ENCODE assay signal across 23 cellular contexts in genomic region chr1:218123968-218124367, GRCh38.
"Had no signal": no experiment of that assay in that cellular context is flagged by ENCODE, and none has a peak within 500 bp of the region (broad histone marks: within the 10 kb centered on the region; RNA-seq: fewer than 3 reads in every experiment).

No MANE protein-coding gene starts in this region.

- H3K27ac Mint-ChIP-seq: nephron progenitor cell; progenitor cell of endocrine pancreas; stimulated activated naive CD8-positive, alpha-beta T cell treated with anti-CD3 and anti-CD28 coated beads, Interleukin-15, amount 100 ng/mL, for 72 hours; T-helper 1 cell treated with Interleukin-12 subunit alpha and Interleukin-12 subunit beta and Interleukin-4 antibody, amounts not matched to agents 30 μg/mL and 1 μg/mL, for 36 hours had no signal

- H3K9me3 Mint-ChIP-seq: nephron progenitor cell; stimulated activated naive CD8-positive, alpha-beta T cell treated with anti-CD3 and anti-CD28 coated beads, Interleukin-15, amount 100 ng/mL, for 72 hours; T-helper 1 cell treated with Interleukin-12 subunit alpha and Interleukin-12 subunit beta and Interleukin-4 antibody, amounts not matched to agents 30 μg/mL and 1 μg/mL, for 36 hours had no signal

- H3K9me3 ChIP-seq: ascending aorta, breast epithelium, gastrocnemius medialis, heart right ventricle, left lung, suprapubic skin, transverse colon, uterus had no signal

- H3K27me3 ChIP-seq: ascending aorta, breast epithelium, gastrocnemius medialis, heart right ventricle, left lung, suprapubic skin, transverse colon, uterus had no signal

- H3K4me1 Mint-ChIP-seq: nephron progenitor cell; stimulated activated naive CD8-positive, alpha-beta T cell treated with anti-CD3 and anti-CD28 coated beads, Interleukin-15, amount 100 ng/mL, for 72 hours had no signal

- H3K27me3 Mint-ChIP-seq: progenitor cell of endocrine pancreas; stimulated activated naive CD8-positive, alpha-beta T cell treated with anti-CD3 and anti-CD28 coated beads, Interleukin-15, amount 100 ng/mL, for 72 hours had no signal

- H3K27ac ChIP-seq: ascending aorta, breast epithelium, gastrocnemius medialis, heart right ventricle, left lung, suprapubic skin, transverse colon, uterus had no signal

- H3K4me1 ChIP-seq: ascending aorta, breast epithelium, gastrocnemius medialis, heart right ventricle, left lung, suprapubic skin, transverse colon, uterus had no signal

- H3K4me3 Mint-ChIP-seq: nephron progenitor cell; stimulated activated naive CD8-positive, alpha-beta T cell treated with anti-CD3 and anti-CD28 coated beads, Interleukin-15, amount 100 ng/mL, for 72 hours; T-helper 1 cell treated with Interleukin-12 subunit alpha and Interleukin-12 subunit beta and Interleukin-4 antibody, amounts not matched to agents 30 μg/mL and 1 μg/mL, for 36 hours had no signal

- H3K36me3 ChIP-seq: ascending aorta, gastrocnemius medialis, heart right ventricle, left lung, suprapubic skin, transverse colon, uterus had no signal

- DNase-seq: activated CD4-positive, alpha-beta T cell treated with anti-CD3 and anti-CD28 coated beads, Interleukin-2, amount 50 U/mL, for 1 hour; activated CD4-positive, CD25-positive, alpha-beta regulatory T cell treated with anti-CD3 and anti-CD28 coated beads, Interleukin-2, amount 50 U/mL, for 72 hours; activated CD8-positive, alpha-beta memory T cell treated with anti-CD3 and anti-CD28 coated beads for 24 hours; activated CD8-positive, alpha-beta memory T cell treated with anti-CD3 and anti-CD28 coated beads, Interleukin-2, amount 50 U/mL, for 48 hours; activated effector memory CD4-positive, alpha-beta T cell treated with Interleukin-2 at 50 U/mL for 16 hours; activated naive CD4-positive, alpha-beta T cell treated with anti-CD3 and anti-CD28 coated beads, Interleukin-2, amount 50 U/mL, for 16 hours; activated T-cell treated with anti-CD3 and anti-CD28 coated beads, Interleukin-2, amount 50 U/mL, for 48 hours; cerebellar nuclear complex; cortex of kidney; effector CD4-positive, alpha-beta T cell; gastrocnemius medialis; heart right ventricle; left lung; midbrain; nephron progenitor cell; stimulated activated naive CD8-positive, alpha-beta T cell treated with anti-CD3 and anti-CD28 coated beads, Interleukin-15, amount 100 ng/mL, for 72 hours; transverse colon; uterus had no signal

- H3K4me3 ChIP-seq: ascending aorta, breast epithelium, gastrocnemius medialis, heart right ventricle, left lung, suprapubic skin, transverse colon, uterus had no signal
